ENCODE assay signal across 11 cellular contexts in the genomic region with DNA sequence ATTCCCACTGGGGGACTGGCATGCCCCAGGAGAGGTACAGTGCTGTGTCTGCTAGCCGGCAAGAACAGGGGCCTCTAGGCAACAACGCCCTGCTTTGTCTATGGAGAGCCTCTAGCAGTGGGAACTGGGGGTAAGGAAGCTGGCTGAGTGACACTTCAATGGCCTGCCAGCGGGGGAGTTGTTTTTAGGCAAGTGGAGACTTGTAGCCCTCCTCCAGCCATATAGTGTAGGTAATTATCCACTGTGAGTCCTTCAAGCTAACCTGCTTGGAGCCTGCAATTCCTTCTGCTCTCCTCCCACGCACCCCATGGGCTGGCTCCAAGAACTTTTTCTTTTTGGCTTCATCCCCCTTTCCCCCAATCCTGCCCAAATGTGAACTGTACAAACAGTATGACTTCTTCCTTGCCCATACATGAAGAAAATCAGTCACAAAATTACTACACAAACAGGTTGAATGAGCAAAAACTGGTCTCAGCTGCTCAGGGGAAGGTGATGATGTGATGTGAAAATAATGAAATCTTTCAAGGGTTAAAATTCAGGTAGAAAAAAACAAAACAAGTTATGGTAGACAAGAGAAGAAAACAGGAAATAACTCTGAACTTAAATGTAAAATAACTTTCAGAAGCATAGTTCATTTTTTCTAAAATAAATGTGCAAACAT. TPM values are rescaled to one million over a fixed set of nuclear protein-coding genes. Genes with fewer than 3 reads are reported as not detected.
DNase-seq lines count a peak whose midpoint lies in the region; ATAC-seq and TF ChIP-seq lines count a peak whose summit lies in the region.
"Had no signal": no experiment of that assay in that cellular context is flagged by ENCODE, and none has a peak within 500 bp of the region (broad histone marks: within the 10 kb centered on the region; RNA-seq: fewer than 3 reads in every experiment).

No MANE protein-coding gene starts in this region.

- H3K27me3 Mint-ChIP-seq in T-helper 17 cell = no peaks in the 10 kb centered on the region

- H3K36me3 ChIP-seq in mucosa of descending colon (ENCODE audit: low read depth) = no peaks in the 10 kb centered on the region
- H3K36me3 ChIP-seq: left ventricle myocardium inferior had no signal

- no peaks in the 10 kb centered on the region for H3K4me1 ChIP-seq in mucosa of descending colon (ENCODE audit: low read depth)

- ATAC-seq in HG03159 (IDR thresholded peaks at IDR 0.05; ENCODE audit: unreplicated experiment) (peak; percentile 40), T-helper 17 cell (no peak), mucosa of descending colon (no peak)

- DNase-seq in GM12865 (ENCODE audit: low read depth) (peak; percentile 27), T-helper 17 cell (no peak), islet precursor cell (peak; percentile 92), NAMALWA (ENCODE audit: low spot score) (no peak), mucosa of descending colon (no peak), NCI-H524 treated with DMSO at 0.1 percent for 48 hours (lab: John Stamatoyannopoulos, UW) (no peak)
- DNase-seq: IMR-90; left ventricle myocardium inferior; RPMI8226; stimulated activated naive CD4-positive, alpha-beta T cell treated with Interleukin-2 at 50 U/mL for 16 hours had no signal

- peak overlapping the region; percentile 77 for H3K27ac Mint-ChIP-seq in T-helper 17 cell

- peak overlapping the region; percentile 62 for H3K4me3 Mint-ChIP-seq in T-helper 17 cell

- no peak overlapping the region for H3K4me3 ChIP-seq in GM12865 (ENCODE audit: low read depth, low read length)
- no peak overlapping the region for H3K4me3 ChIP-seq in mucosa of descending colon
- H3K4me3 ChIP-seq: left ventricle myocardium inferior had no signal

- TF ChIP-seq CTCF in GM12865 (IDR thresholded peaks at IDR 0.05; ENCODE audit: insufficient read depth, low read depth, low read length, missing control alignments) (peak; percentile 8), mucosa of descending colon (IDR thresholded peaks at IDR 0.05) (no peak)

- H3K4me1 Mint-ChIP-seq in T-helper 17 cell = peaks cover 54% of the 10 kb centered on the region

- intact Hi-C loops in mucosa of descending colon (cut with DNase I, micrococcal nuclease) = no loop called here

- H3K36me3 Mint-ChIP-seq in T-helper 17 cell (ENCODE audit: low read depth) = peaks cover 13% of the 10 kb centered on the region

- no peaks in the 10 kb centered on the region for H3K9me3 ChIP-seq in T-helper 17 cell (ENCODE audit: control insufficient read depth, low read length, poor library complexity, severe bottlenecking)
- H3K9me3 ChIP-seq in mucosa of descending colon = no peaks in the 10 kb centered on the region
- H3K9me3 ChIP-seq: left ventricle myocardium inferior had no signal

RNA-seq across cellular contexts. Expression of a gene that starts 33.1 kb away (rescaled TPM):
- 100 to 1,000 TPM; 236 to 319 TPM for total RNA-seq in T-helper 17 cell
- 1 to 10 TPM; 2.2 to 3.9 (median 2.5) TPM for total RNA-seq in mucosa of descending colon

Comparison
In these comparisons a context has a peak if more than half of its experiments do, and no peak if none do; other contexts are left out.
1. DNase-seq: peak in GM12865 (single experiment) and islet precursor cell (single experiment); none in T-helper 17 cell (0 of 3), NAMALWA (single experiment), mucosa of descending colon (0 of 3) and NCI-H524 treated with DMSO at 0.1 percent for 48 hours (single experiment).
2. RNA of a gene that starts 33.1 kb away (total RNA-seq): 236 to 319 TPM in T-helper 17 cell; 2.2 to 3.9 TPM in mucosa of descending colon; every median in the first group is over 10 times any median in the second.